In genomic region chr11:130166457-130166784, GRCh38 we compare ENCODE assay signal across 8 cellular contexts. TPM values are rescaled to one million over a fixed set of nuclear protein-coding genes. Genes with fewer than 3 reads are reported as not detected.
A peak's percentile ranks its signal among the peaks of the same experiment; 100 is the strongest.
DNase-seq lines count a peak whose midpoint lies in the region; ATAC-seq and TF ChIP-seq lines count a peak whose summit lies in the region.

No MANE protein-coding gene starts in this region.

- ATAC-seq in GM18502 (IDR thresholded peaks at IDR 0.05; ENCODE audit: poor library complexity, unreplicated experiment) = peak; percentile 82
- no peak for ATAC-seq in GM18867 (IDR thresholded peaks at IDR 0.05; ENCODE audit: unreplicated experiment)
- ATAC-seq in GM19463 (IDR thresholded peaks at IDR 0.05; ENCODE audit: unreplicated experiment) = no peak

- no peak for TF ChIP-seq EP300 in Ishikawa (IDR thresholded peaks at IDR 0.05; ENCODE audit: borderline replicate concordance)

- no peaks in the 10 kb centered on the region for H3K36me3 Mint-ChIP-seq in osteocyte (ENCODE audit: unreplicated experiment)

- TF ChIP-seq CTCF in osteocyte (IDR thresholded peaks at IDR 0.05) = no peak

- peaks cover 5% of the 10 kb centered on the region for H3K4me1 Mint-ChIP-seq in osteocyte (ENCODE audit: unreplicated experiment)

- H3K27me3 Mint-ChIP-seq in osteocyte (ENCODE audit: unreplicated experiment) = peaks cover 9% of the 10 kb centered on the region

- peak; percentile 52 for DNase-seq in brain pericyte (ENCODE audit: low read depth, low spot score)
- DNase-seq in osteocyte (ENCODE audit: extremely low spot score, unreplicated experiment) = no peak
- no peak for DNase-seq in effector CD8-positive, alpha-beta T cell (lab: John Stamatoyannopoulos, UW)
- DNase-seq in activated naive CD4-positive, alpha-beta T cell (lab: John Stamatoyannopoulos, UW) = no peak

- peak overlapping the region; percentile 19 for H3K27ac Mint-ChIP-seq in osteocyte (ENCODE audit: unreplicated experiment)

- TF ChIP-seq RAD21 in Ishikawa (IDR thresholded peaks at IDR 0.05; ENCODE audit: low read depth) = no peak

- no peak overlapping the region for H3K4me3 Mint-ChIP-seq in osteocyte (ENCODE audit: unreplicated experiment)

- H3K9me3 Mint-ChIP-seq in osteocyte (ENCODE audit: unreplicated experiment) = no peaks in the 10 kb centered on the region

TF ChIP-seq in Ishikawa, 13 proteins besides CTCF, POLR2A, EP300 and RAD21:
- TF ChIP-seq TEAD4 (IDR thresholded peaks at IDR 0.05) (no peak), MAX (IDR thresholded peaks at IDR 0.05) (peak; percentile 60; the same call in 1 of the 2 replicates), TCF12 (IDR thresholded peaks at IDR 0.05; ENCODE audit: low read depth) (0 out of 2 replicates have a peak, but pooled peaks have one; percentile 36)

RNA-seq across cellular contexts. Expression of gene ST14, which starts 6.8 kb away (rescaled TPM):
- not detected in 2 replicates for total RNA-seq in osteocyte
